20 cellular contexts compared by ENCODE assay signal in genomic region chr1:209642817-209643216, GRCh38. TPM values are rescaled to one million over a fixed set of nuclear protein-coding genes. Genes with fewer than 3 reads are reported as not detected.
A peak's percentile ranks its signal among the peaks of the same experiment; 100 is the strongest.
DNase-seq lines count a peak whose midpoint lies in the region; ATAC-seq, FAIRE-seq and TF ChIP-seq lines count a peak whose summit lies in the region.
"Had no signal": no experiment of that assay in that cellular context is flagged by ENCODE, and none has a peak within 500 bp of the region (broad histone marks: within the 10 kb centered on the region; RNA-seq: fewer than 3 reads in every experiment).

No MANE protein-coding gene starts in this region.

- H3K4me1 ChIP-seq in small intestine (ENCODE audit: control insufficient read depth in 2 of 2, insufficient read depth in 1 of 2, low read depth in 1 of 2, low read length in 1 of 2), result peaks cover 4 to 8% of the 10 kb centered on the region in 2 donors

- H3K27ac ChIP-seq in RWPE1 (peak overlapping the region; percentile 76), cingulate gyrus (ENCODE audit: low read depth, low read length) (peak overlapping the region; percentile 94), layer of hippocampus (ENCODE audit: low read depth, low read length) (peak overlapping the region; percentile 95), small intestine (ENCODE audit: low read depth in 1 of 2, low read length in 1 of 2) (peak overlapping the region in 1 of 2 donors; percentile 47)

- CTCF ChIA-PET in RWPE1 (lab: Yijun Ruan, JAX), result interaction anchor here (0.9 kb wide), 1 partner anchor 51 kb away, joined by 4 read pairs; no protein-coding TSS in a partner anchor

- no peaks in the 10 kb centered on the region for H3K27me3 ChIP-seq in layer of hippocampus (ENCODE audit: control insufficient read depth, insufficient read depth, low read length)
- no peaks in the 10 kb centered on the region for H3K27me3 ChIP-seq in small intestine (ENCODE audit: control insufficient read depth in 2 of 2, insufficient read depth in 2 of 2, low read length in 2 of 2)

- no peaks in the 10 kb centered on the region for H3K9me3 ChIP-seq in small intestine (ENCODE audit: control insufficient read depth, low read depth)

- no peak overlapping the region for H3K4me3 ChIP-seq in small intestine (ENCODE audit: low read depth in 1 of 2, low read length in 2 of 2)

- H3K36me3 ChIP-seq in small intestine (ENCODE audit: control insufficient read depth in 2 of 2, insufficient read depth in 2 of 2, low read length in 2 of 2), result peaks cover 0 to 10% of the 10 kb centered on the region in 2 donors

- 7 to 28% (median 15%) methylated on average over 3 of the region's 3 CpGs for WGBS in small intestine, 3 donors

- POLR2A ChIA-PET in RWPE1 (lab: Yijun Ruan, JAX; ENCODE audit: low non-redundant PET), result no interaction called here

- FAIRE-seq in small intestine (lab: Jason Lieb, UNC), result no peak
- FAIRE-seq: H54 had no signal

- ATAC-seq in GM21825 (IDR thresholded peaks at IDR 0.05; ENCODE audit: unreplicated experiment) (no peak), GM18502 (IDR thresholded peaks at IDR 0.05; ENCODE audit: poor library complexity, unreplicated experiment) (no peak)
- ATAC-seq: stimulated activated naive CD8-positive, alpha-beta T cell treated with anti-CD3 and anti-CD28 coated beads, Interleukin-15, amount 100 ng/mL, for 72 hours had no signal

- DNase-seq in RWPE1 (ENCODE audit: low spot score) (no peak), small intestine (peak; percentile 70), hypothalamus (lab: John Stamatoyannopoulos, UW) (no peak)
- DNase-seq in stimulated activated CD4-positive, alpha-beta T cell treated with anti-CD3 and anti-CD28 coated beads, Interleukin-4, amount 100 ng/mL, for 1 hour, result no peak
- DNase-seq: activated CD4-positive, alpha-beta T cell treated with anti-CD3 and anti-CD28 coated beads, Interleukin-2, amount 10 ng/mL, durations not matched to agents 24 days and 14 days; activated T-cell treated with anti-CD3 and anti-CD28 coated beads, Interleukin-2, amount 50 U/mL, for 48 hours; amniotic stem cell; effector CD8-positive, alpha-beta T cell; foreskin melanocyte; KBM-7; NCI-H146; NCI-H69; nephron progenitor cell; RPMI8226; stimulated activated naive CD8-positive, alpha-beta T cell treated with anti-CD3 and anti-CD28 coated beads, Interleukin-15, amount 100 ng/mL, for 72 hours had no signal

- TF ChIP-seq CTCF in RWPE1 (conservative IDR thresholded peaks at IDR 0.05; ENCODE audit: low read depth), result no peak

RNA-seq across cellular contexts. Expression of gene LAMB3, which starts 9.4 kb away (rescaled TPM):
- 10 to 100 TPM; 33.8 to 62.7 (median 36.5) TPM for polyA plus RNA-seq in small intestine

RNA-seq across cellular contexts. Expression of gene G0S2, which starts 32.4 kb away (rescaled TPM):
- 100 to 1,000 TPM in 1 of 3 donors, 10 to 100 TPM in 1, 1 to 10 TPM in 1; 6.9 to 141 (median 11.1) TPM for polyA plus RNA-seq in small intestine

RNA-seq across cellular contexts. Expression of gene CAMK1G, which starts 59.3 kb away (rescaled TPM):
- polyA plus RNA-seq in small intestine, result under 1 TPM in 1 of 3 donors, not detected in 2; 0.37 TPM
